ENCODE assay signal across 9 cellular contexts in genomic region chr3:54122046-54122801, GRCh38. TPM values are rescaled to one million over a fixed set of nuclear protein-coding genes. Genes with fewer than 3 reads are reported as not detected.
DNase-seq lines count a peak whose midpoint lies in the region; ATAC-seq and TF ChIP-seq lines count a peak whose summit lies in the region.
"Had no signal": no experiment of that assay in that cellular context is flagged by ENCODE, and none has a peak within 500 bp of the region (broad histone marks: within the 10 kb centered on the region; RNA-seq: fewer than 3 reads in every experiment).

TSS of gene CACNA2D3 (plus strand) at chr3:54122552.

- H3K4me1 ChIP-seq in left ventricle myocardium inferior = peaks cover 40% of the 10 kb centered on the region
- peaks cover 18 to 27% of the 10 kb centered on the region in 2 donors for H3K4me1 ChIP-seq in gastrocnemius medialis

- no peaks in the 10 kb centered on the region for H3K9me3 Mint-ChIP-seq in activated naive CD8-positive, alpha-beta T cell (ENCODE audit: low read depth)
- H3K9me3 Mint-ChIP-seq in activated naive CD8-positive, alpha-beta T cell treated with anti-CD3 and anti-CD28 coated beads, Interleukin-2, amount 50 U/mL, for 24 hours = no peaks in the 10 kb centered on the region
- no peaks in the 10 kb centered on the region for H3K9me3 Mint-ChIP-seq in activated B cell treated with CpG ODN at 0.5 μM for 24 hours
- H3K9me3 Mint-ChIP-seq: activated naive CD4-positive, alpha-beta T cell treated with anti-CD3 and anti-CD28 coated beads, Interleukin-2, amount 50 U/mL, for 72 hours had no signal

- in situ Hi-C loops in gastrocnemius medialis (cut with MboI; ENCODE audit: low sequenced_read_pairs in 4 of 4) = no loop called here

- ATAC-seq in activated naive CD8-positive, alpha-beta T cell treated with anti-CD3 and anti-CD28 coated beads, Interleukin-2, amount 50 U/mL, for 24 hours = no peak
- ATAC-seq in activated B cell treated with CpG ODN at 0.5 μM for 24 hours (ENCODE audit: low read depth) (peak; percentile 21), gastrocnemius medialis (peak; percentile 65 to 68), GM21367 (IDR thresholded peaks at IDR 0.05; ENCODE audit: unreplicated experiment) (no peak)

- H3K27ac ChIP-seq in left ventricle myocardium inferior (replicated peaks) (peak within 1 kb of the TSS; percentile 91), gastrocnemius medialis (peak within 1 kb of the TSS; percentile 83 to 87 (median 86))

- peaks cover 52% of the 10 kb centered on the region for H3K27me3 ChIP-seq in left ventricle myocardium inferior (ENCODE audit: low read depth)
- no peaks in the 10 kb centered on the region for H3K27me3 ChIP-seq in gastrocnemius medialis

- DNase-seq in activated naive CD8-positive, alpha-beta T cell treated with anti-CD3 and anti-CD28 coated beads, Interleukin-2, amount 50 U/mL, for 24 hours = no peak
- no peak for DNase-seq in activated B cell treated with CpG ODN at 0.5 μM for 24 hours
- DNase-seq in left ventricle myocardium inferior = peak; percentile 72
- DNase-seq in gastrocnemius medialis = peak; percentile 57 to 58
- DNase-seq in EL = no peak
- DNase-seq in hippocampal formation (lab: John Stamatoyannopoulos, UW) = no peak

- no peaks in the 10 kb centered on the region for H3K36me3 Mint-ChIP-seq in activated naive CD8-positive, alpha-beta T cell
- no peaks in the 10 kb centered on the region for H3K36me3 Mint-ChIP-seq in activated naive CD8-positive, alpha-beta T cell treated with anti-CD3 and anti-CD28 coated beads, Interleukin-2, amount 50 U/mL, for 24 hours (ENCODE audit: low read depth)
- no peaks in the 10 kb centered on the region for H3K36me3 Mint-ChIP-seq in activated B cell treated with CpG ODN at 0.5 μM for 24 hours (ENCODE audit: low read depth)

- H3K4me1 Mint-ChIP-seq in activated naive CD8-positive, alpha-beta T cell (ENCODE audit: low read depth) = peaks cover 4% of the 10 kb centered on the region
- H3K4me1 Mint-ChIP-seq in activated naive CD8-positive, alpha-beta T cell treated with anti-CD3 and anti-CD28 coated beads, Interleukin-2, amount 50 U/mL, for 24 hours = peaks cover 3% of the 10 kb centered on the region
- peaks cover 20% of the 10 kb centered on the region for H3K4me1 Mint-ChIP-seq in activated B cell treated with CpG ODN at 0.5 μM for 24 hours

- H3K9me3 ChIP-seq in left ventricle myocardium inferior (replicated peaks) = no peaks in the 10 kb centered on the region
- H3K9me3 ChIP-seq in gastrocnemius medialis = no peaks in the 10 kb centered on the region

- CTCF ChIA-PET in activated B cell treated with CpG ODN at 0.5 μM for 24 hours (lab: Charles Lee) = no interaction called here

- intact Hi-C loops in activated B cell treated with CpG ODN at 0.5 μM for 24 hours (cut with micrococcal nuclease) (no loop called here), left ventricle myocardium inferior (cut with micrococcal nuclease) (loop anchor here (10.0 kb wide), 1 partner anchor 167 kb away; no protein-coding TSS in a partner anchor), gastrocnemius medialis (cut with DNase I; ENCODE audit: low total_unique reads) (loop anchor here (5.0 kb wide), 2 partner anchors 230 to 235 kb away; partner anchors contain the start of gene SELENOK)

- H3K4me3 ChIP-seq in left ventricle myocardium inferior (peak within 1 kb of the TSS; percentile 77), gastrocnemius medialis (peak within 1 kb of the TSS; percentile 64 to 79 (median 78))

- H3K27ac Mint-ChIP-seq in activated naive CD8-positive, alpha-beta T cell = no peak within 1 kb of the TSS
- no peak within 1 kb of the TSS for H3K27ac Mint-ChIP-seq in activated naive CD8-positive, alpha-beta T cell treated with anti-CD3 and anti-CD28 coated beads, Interleukin-2, amount 50 U/mL, for 24 hours
- H3K27ac Mint-ChIP-seq in activated B cell treated with CpG ODN at 0.5 μM for 24 hours = no peak within 1 kb of the TSS
- H3K27ac Mint-ChIP-seq: activated naive CD4-positive, alpha-beta T cell treated with anti-CD3 and anti-CD28 coated beads, Interleukin-2, amount 50 U/mL, for 72 hours had no signal

- H3K4me3 Mint-ChIP-seq in activated naive CD8-positive, alpha-beta T cell = peak within 1 kb of the TSS; percentile 59
- H3K4me3 Mint-ChIP-seq in activated naive CD8-positive, alpha-beta T cell treated with anti-CD3 and anti-CD28 coated beads, Interleukin-2, amount 50 U/mL, for 24 hours = no peak within 1 kb of the TSS
- H3K4me3 Mint-ChIP-seq in activated B cell treated with CpG ODN at 0.5 μM for 24 hours = peak within 1 kb of the TSS; percentile 17

- peak; percentile 42 to 65 for TF ChIP-seq POLR2A in gastrocnemius medialis (IDR thresholded peaks at IDR 0.05)

- H3K36me3 ChIP-seq in left ventricle myocardium inferior = no peaks in the 10 kb centered on the region
- no peaks in the 10 kb centered on the region for H3K36me3 ChIP-seq in gastrocnemius medialis

- TF ChIP-seq CTCF in activated B cell treated with CpG ODN at 0.5 μM for 24 hours (IDR thresholded peaks at IDR 0.05) (no peak), left ventricle myocardium inferior (IDR thresholded peaks at IDR 0.05; ENCODE audit: borderline replicate concordance) (no peak), gastrocnemius medialis (IDR thresholded peaks at IDR 0.05 in 4 of 5, conservative IDR thresholded peaks at IDR 0.05 in 1 of 5) (no peak)

- POLR2A ChIA-PET in activated B cell treated with CpG ODN at 0.5 μM for 24 hours (lab: Charles Lee) = no interaction called here

- H3K27me3 Mint-ChIP-seq in activated naive CD8-positive, alpha-beta T cell = peaks cover 24% of the 10 kb centered on the region
- H3K27me3 Mint-ChIP-seq in activated naive CD8-positive, alpha-beta T cell treated with anti-CD3 and anti-CD28 coated beads, Interleukin-2, amount 50 U/mL, for 24 hours = peaks cover 45% of the 10 kb centered on the region
- peaks cover 47% of the 10 kb centered on the region for H3K27me3 Mint-ChIP-seq in activated B cell treated with CpG ODN at 0.5 μM for 24 hours

RNA-seq across cellular contexts. Expression of gene CACNA2D3, which starts in this region (rescaled TPM):
- total RNA-seq in activated B cell treated with CpG ODN at 0.5 μM for 24 hours (not detected in 2 replicates), left ventricle myocardium inferior (21.2 TPM), gastrocnemius medialis (10 to 100 TPM in 1 of 4 donors, 1 to 10 TPM in 3; 4.7 to 14.4 (median 7.1) TPM)
- total RNA-seq: activated naive CD4-positive, alpha-beta T cell treated with anti-CD3 and anti-CD28 coated beads, Interleukin-2, amount 50 U/mL, for 72 hours had no signal

Comparison
In these comparisons a context has a peak if more than half of its experiments do, and no peak if none do; other contexts are left out.
1. Peak in ATAC-seq in activated B cell treated with CpG ODN at 0.5 μM for 24 hours; RNA of the gene not detected or under 1 TPM.
2. ATAC-seq: peak in gastrocnemius medialis (2 of 2); none in activated naive CD8-positive, alpha-beta T cell treated with anti-CD3 and anti-CD28 coated beads, Interleukin-2, amount 50 U/mL, for 24 hours (single experiment) and GM21367 (single experiment).
3. DNase-seq: peak in left ventricle myocardium inferior (single experiment) and gastrocnemius medialis (2 of 2); none in activated naive CD8-positive, alpha-beta T cell treated with anti-CD3 and anti-CD28 coated beads, Interleukin-2, amount 50 U/mL, for 24 hours (single experiment), activated B cell treated with CpG ODN at 0.5 μM for 24 hours (single experiment), EL (single experiment) and hippocampal formation (0 of 2).